In genomic region chr5:124411089-124411488, GRCh38 we compare ENCODE assay signal across 12 cellular contexts.
DNase-seq lines count a peak whose midpoint lies in the region; ATAC-seq, FAIRE-seq and TF ChIP-seq lines count a peak whose summit lies in the region.
"Had no signal": no experiment of that assay in that cellular context is flagged by ENCODE, and none has a peak within 500 bp of the region (broad histone marks: within the 10 kb centered on the region; RNA-seq: fewer than 3 reads in every experiment).

No MANE protein-coding gene starts in this region.

- DNase-seq in GM19239 (ENCODE audit: insufficient read length, low spot score) (no peak), RWPE2 (ENCODE audit: low spot score) (no peak), NCI-H2196 treated with DMSO at 0.1 percent for 48 hours (lab: John Stamatoyannopoulos, UW; ENCODE audit: unreplicated experiment) (no peak)
- DNase-seq: activated CD4-positive, alpha-beta T cell treated with anti-CD3 and anti-CD28 coated beads, Interleukin-2, amount 50 U/mL, for 1 hour; activated naive CD8-positive, alpha-beta T cell treated with anti-CD3 and anti-CD28 coated beads for 36 hours; H7; left ventricle myocardium superior had no signal

- H3K27me3 ChIP-seq in RWPE2 (ENCODE audit: insufficient read depth, poor library complexity, severe bottlenecking) (no peaks in the 10 kb centered on the region), neural cell (ENCODE audit: insufficient read depth, low read depth, low read length) (no peaks in the 10 kb centered on the region)
- H3K27me3 ChIP-seq: Peyer's patch had no signal

- H3K9me2 ChIP-seq in neural cell (ENCODE audit: insufficient read depth, low read length), result no peaks in the 10 kb centered on the region

- TF ChIP-seq CTCF in RWPE2 (IDR thresholded peaks at IDR 0.05; ENCODE audit: poor library complexity, severe bottlenecking) (peak; percentile 10), neural cell (IDR thresholded peaks at IDR 0.05; ENCODE audit: poor library complexity, severe bottlenecking) (peak; percentile 43)

- H3K27ac ChIP-seq in RWPE2 (ENCODE audit: poor library complexity, severe bottlenecking) (no peak overlapping the region), neural cell (ENCODE audit: low read length) (no peak overlapping the region)

- no peak overlapping the region for H3K4me3 ChIP-seq in RWPE2 (ENCODE audit: severe bottlenecking)
- no peak overlapping the region for H3K4me3 ChIP-seq in neural cell (ENCODE audit: low read length)
- H3K4me3 ChIP-seq: Peyer's patch had no signal

- H3K4me2 ChIP-seq in neural cell (ENCODE audit: low read length), result no peak overlapping the region

- no peaks in the 10 kb centered on the region for H3K36me3 ChIP-seq in RWPE2 (ENCODE audit: low read depth)
- H3K36me3 ChIP-seq in neural cell (ENCODE audit: insufficient read depth, low read length), result no peaks in the 10 kb centered on the region
- H3K36me3 ChIP-seq: Peyer's patch had no signal

- no peaks in the 10 kb centered on the region for H3F3A ChIP-seq in neural cell (ENCODE audit: insufficient read depth, low read length, poor library complexity, severe bottlenecking)

- H3K9me3 ChIP-seq in RWPE2 (ENCODE audit: severe bottlenecking) (no peaks in the 10 kb centered on the region), neural cell (ENCODE audit: low read length) (no peaks in the 10 kb centered on the region)
- H3K9me3 ChIP-seq: Peyer's patch had no signal

- peak; percentile 54 for ATAC-seq in HG02798 (IDR thresholded peaks at IDR 0.05; ENCODE audit: poor library complexity, unreplicated experiment)
- no peak; the same call in 2 of the 3 replicates for ATAC-seq in RWPE2 (ENCODE audit: low read depth)
- no peak for ATAC-seq in HG03280 (IDR thresholded peaks at IDR 0.05; ENCODE audit: unreplicated experiment)
- ATAC-seq in GM18519 (IDR thresholded peaks at IDR 0.05; ENCODE audit: low FRiP score, unreplicated experiment), result no peak
- ATAC-seq: left ventricle myocardium superior had no signal

- H3K4me1 ChIP-seq in RWPE2 (ENCODE audit: insufficient read depth, poor library complexity, severe bottlenecking), result no peaks in the 10 kb centered on the region

- no peak overlapping the region for H3K9ac ChIP-seq in neural cell (ENCODE audit: low read length)

- H2AFZ ChIP-seq in neural cell (ENCODE audit: low read depth, low read length), result no peak overlapping the region

- FAIRE-seq in GM19239 (lab: Jason Lieb, UNC), result peak; percentile 18

- no peaks in the 10 kb centered on the region for H4K20me1 ChIP-seq in neural cell (ENCODE audit: insufficient read depth)

- H3K79me2 ChIP-seq in neural cell (replicated peaks; ENCODE audit: insufficient read depth, low read length), result no peaks in the 10 kb centered on the region

- peak; percentile 48 for TF ChIP-seq RAD21 in neural cell (conservative IDR thresholded peaks at IDR 0.05)

- no peak for TF ChIP-seq EP300 in neural cell (conservative IDR thresholded peaks at IDR 0.05; ENCODE audit: poor library complexity, severe bottlenecking)

TF ChIP-seq in neural cell, 6 proteins besides CTCF, POLR2A, EP300 and RAD21:
- TF ChIP-seq REST (IDR thresholded peaks at IDR 0.05; ENCODE audit: borderline replicate concordance) (no peak), POLR2AphosphoS5 (IDR thresholded peaks at IDR 0.05) (no peak), SMC3 (conservative IDR thresholded peaks at IDR 0.05; ENCODE audit: poor library complexity) (peak; percentile 30), TAF1 (IDR thresholded peaks at IDR 0.05; ENCODE audit: low read depth) (no peak), MXI1 (conservative IDR thresholded peaks at IDR 0.05; ENCODE audit: poor library complexity, severe bottlenecking) (no peak)
